Comparison of ENCODE assay signal across 20 cellular contexts in genomic region chr2:40394597-40394996, GRCh38. TPM values are rescaled to one million over a fixed set of nuclear protein-coding genes. Genes with fewer than 3 reads are reported as not detected.
A peak's percentile ranks its signal among the peaks of the same experiment; 100 is the strongest.
DNase-seq lines count a peak whose midpoint lies in the region; ATAC-seq, FAIRE-seq and TF ChIP-seq lines count a peak whose summit lies in the region.
"Had no signal": no experiment of that assay in that cellular context is flagged by ENCODE, and none has a peak within 500 bp of the region (broad histone marks: within the 10 kb centered on the region; RNA-seq: fewer than 3 reads in every experiment).

No MANE protein-coding gene starts in this region.

- H3K4me3 ChIP-seq in smooth muscle cell, result no peak overlapping the region
- H3K4me3 ChIP-seq: adrenal gland, colonic mucosa, GM12878 had no signal

- peaks cover 8% of the 10 kb centered on the region for H3K4me1 ChIP-seq in smooth muscle cell (ENCODE audit: low read depth)
- H3K4me1 ChIP-seq: colonic mucosa had no signal

- no peaks in the 10 kb centered on the region for H3K27me3 Mint-ChIP-seq in HFFc6 (ENCODE audit: insufficient read depth)

- no peak overlapping the region for H3K4me2 ChIP-seq in smooth muscle cell

- H3K36me3 Mint-ChIP-seq in HFFc6 (ENCODE audit: low read depth), result peaks cover 31% of the 10 kb centered on the region; the same call in 1 of the 2 replicates
- H3K36me3 Mint-ChIP-seq: CD4-positive, CD25-positive, alpha-beta regulatory T cell had no signal

- 81% methylated on average over 1 of the region's 1 CpG for whole genome bisulfite sequencing in smooth muscle cell (ENCODE audit: low lambda C conversion rate)

- H3K9me3 Mint-ChIP-seq in HFFc6, result no peaks in the 10 kb centered on the region
- H3K9me3 Mint-ChIP-seq: activated T-cell treated with anti-CD3 and anti-CD28 coated beads, Interleukin-2, amount 50 U/mL, for 72 hours; CD4-positive, CD25-positive, alpha-beta regulatory T cell had no signal

- no peaks in the 10 kb centered on the region for H4K20me1 ChIP-seq in smooth muscle cell (ENCODE audit: low read depth)

- peak overlapping the region; percentile 85 for H3K27ac Mint-ChIP-seq in HFFc6
- H3K27ac Mint-ChIP-seq: activated T-cell treated with anti-CD3 and anti-CD28 coated beads, Interleukin-2, amount 50 U/mL, for 72 hours had no signal

- TF ChIP-seq CTCF in HFFc6 (IDR thresholded peaks at IDR 0.05) (no peak), smooth muscle cell (IDR thresholded peaks at IDR 0.05; ENCODE audit: borderline replicate concordance, insufficient read depth, poor library complexity, severe bottlenecking) (no peak)

- no peak overlapping the region for H2AFZ ChIP-seq in smooth muscle cell (ENCODE audit: low read depth)

- peak; percentile 9 for FAIRE-seq in islet of Langerhans (lab: Jason Lieb, UNC)
- FAIRE-seq: GM12878 had no signal

- no peaks in the 10 kb centered on the region for H3K27me3 ChIP-seq in smooth muscle cell (ENCODE audit: low read depth)
- H3K27me3 ChIP-seq: adrenal gland, colonic mucosa had no signal

- H3K79me2 ChIP-seq in smooth muscle cell (ENCODE audit: low read depth), result no peaks in the 10 kb centered on the region

- peak overlapping the region; percentile 37 for H3K27ac ChIP-seq in smooth muscle cell (ENCODE audit: low read depth)
- H3K27ac ChIP-seq: colonic mucosa, HL-60 had no signal

- no peak for DNase-seq in HFFc6
- DNase-seq in smooth muscle cell (lab: John Stamatoyannopoulos, UW; ENCODE audit: unreplicated experiment), result no peak
- DNase-seq in activated CD4-positive, CD25-positive, alpha-beta regulatory T cell (lab: John Stamatoyannopoulos, UW), result no peak
- no peak for DNase-seq in NCI-H1048 (lab: John Stamatoyannopoulos, UW)
- DNase-seq: activated CD4-positive, alpha-beta T cell treated with anti-CD3 and anti-CD28 coated beads, Interleukin-2, amount 50 U/mL, for 4 hours; activated T-cell treated with anti-CD3 and anti-CD28 coated beads, Interleukin-2, amount 50 U/mL, for 72 hours; CD4-positive, CD25-positive, alpha-beta regulatory T cell; colonic mucosa; Karpas-422; NCI-H187; NCI-H524; RPMI8226; T-helper 9 cell had no signal

- peaks cover 62% of the 10 kb centered on the region for H3K4me1 Mint-ChIP-seq in HFFc6 (ENCODE audit: low read depth)
- H3K4me1 Mint-ChIP-seq: CD4-positive, CD25-positive, alpha-beta regulatory T cell had no signal

- H3K36me3 ChIP-seq in smooth muscle cell (ENCODE audit: low read depth), result no peaks in the 10 kb centered on the region
- H3K36me3 ChIP-seq: adrenal gland, colonic mucosa had no signal

- ATAC-seq in SK-N-SH treated with all-trans-retinoic acid at 6 μM for 48 hours (peak; percentile 43), HG03565 (IDR thresholded peaks at IDR 0.05; ENCODE audit: unreplicated experiment) (no peak)
- ATAC-seq: activated T-cell treated with anti-CD3 and anti-CD28 coated beads, Interleukin-2, amount 50 U/mL, for 72 hours; esophagus mucosa; GM12878 had no signal

- H3K9ac ChIP-seq in smooth muscle cell (ENCODE audit: low read depth), result no peak overlapping the region

- H3F3A ChIP-seq in smooth muscle cell (ENCODE audit: low read depth), result no peaks in the 10 kb centered on the region

- peak overlapping the region; percentile 53; the same call in 1 of the 2 replicates for H3K4me3 Mint-ChIP-seq in HFFc6
- H3K4me3 Mint-ChIP-seq: activated T-cell treated with anti-CD3 and anti-CD28 coated beads, Interleukin-2, amount 50 U/mL, for 72 hours; CD4-positive, CD25-positive, alpha-beta regulatory T cell had no signal

- no peaks in the 10 kb centered on the region for H3K9me3 ChIP-seq in smooth muscle cell (replicated peaks; ENCODE audit: low read depth)
- H3K9me3 ChIP-seq: adrenal gland, colonic mucosa had no signal

TF ChIP-seq in SK-N-SH treated with all-trans-retinoic acid at 6 μM for 48 hours, 23 proteins besides CTCF, POLR2A, EP300 and RAD21:
- TF ChIP-seq RARB (CRISPR knock-in tag; IDR thresholded peaks at IDR 0.05) (no peak), ISL1 (CRISPR knock-in tag; IDR thresholded peaks at IDR 0.05) (no peak), OSR1 (CRISPR knock-in tag; IDR thresholded peaks at IDR 0.05) (no peak), POU6F1 (CRISPR knock-in tag; IDR thresholded peaks at IDR 0.05; ENCODE audit: borderline replicate concordance, low read depth) (no peak), ZFP30 (CRISPR knock-in tag; IDR thresholded peaks at IDR 0.05) (no peak), CSDC2 (CRISPR knock-in tag; IDR thresholded peaks at IDR 0.05) (no peak), GLIS3 (CRISPR knock-in tag; IDR thresholded peaks at IDR 0.05) (no peak), CREB5 (CRISPR knock-in tag; IDR thresholded peaks at IDR 0.05; ENCODE audit: low read depth) (no peak)

RNA-seq across cellular contexts. Expression of gene SLC8A1, which starts 57.3 kb away (rescaled TPM):
- 10 to 100 TPM; 71.5 to 96.9 (median 92.2) TPM for total RNA-seq in HFFc6 (2021; fragmentation: NEBNext Ultra II Directional; extraction: Animal tissue kit (Norgen Biotek cat#: 25700))
- total RNA-seq in smooth muscle cell, result 5.3 and 6.3 TPM in 2 replicates
- 1.1 and 1.3 TPM in 2 replicates for polyA plus RNA-seq in smooth muscle cell
- total RNA-seq: CD4-positive, CD25-positive, alpha-beta regulatory T cell had no signal
